Comparison of ENCODE assay signal across 39 cellular contexts in genomic region chr14:105952826-105953225, GRCh38.
"Had no signal": no experiment of that assay in that cellular context is flagged by ENCODE, and none has a peak within 500 bp of the region (broad histone marks: within the 10 kb centered on the region; RNA-seq: fewer than 3 reads in every experiment).

No MANE protein-coding gene starts in this region.

- ATAC-seq: activated naive CD4-positive, alpha-beta T cell treated with anti-CD3 and anti-CD28 coated beads, Interleukin-2, amount 50 U/mL, for 72 hours; activated naive CD8-positive, alpha-beta T cell treated with anti-CD3 and anti-CD28 coated beads, Interleukin-2, amount 50 U/mL, for 24 hours; activated T-cell treated with anti-CD3 and anti-CD28 coated beads, Interleukin-2, amount 50 U/mL, for 4 hours; activated T-cell treated with anti-CD3 and anti-CD28 coated beads, Interleukin-2, amount 50 U/mL, for 72 hours; activated T-helper 17 cell treated with anti-CD3 and anti-CD28 coated beads, Interleukin-2, amount 50 U/mL, for 72 hours; body of pancreas had no signal

- H3K27ac Mint-ChIP-seq: activated naive CD4-positive, alpha-beta T cell treated with anti-CD3 and anti-CD28 coated beads for 36 hours; activated naive CD4-positive, alpha-beta T cell treated with anti-CD3 and anti-CD28 coated beads, Interleukin-2, amount 10 ng/mL, durations not matched to agents 7 days and 5 days; activated naive CD4-positive, alpha-beta T cell treated with anti-CD3 and anti-CD28 coated beads, Interleukin-2, amount 50 U/mL, for 24 hours; activated naive CD8-positive, alpha-beta T cell; activated naive CD8-positive, alpha-beta T cell treated with anti-CD3 and anti-CD28 coated beads for 36 hours; activated naive CD8-positive, alpha-beta T cell treated with anti-CD3 and anti-CD28 coated beads, Interleukin-2, amount 10 ng/mL, durations not matched to agents 7 days and 5 days; activated naive CD8-positive, alpha-beta T cell treated with anti-CD3 and anti-CD28 coated beads, Interleukin-2, amount 50 U/mL, for 24 hours; activated T-cell treated with anti-CD3 and anti-CD28 coated beads, Interleukin-2, amount 50 U/mL, for 24 hours; activated T-cell treated with anti-CD3 and anti-CD28 coated beads, Interleukin-2, amount 50 U/mL, for 72 hours; activated T-helper 1 cell treated with anti-CD3 and anti-CD28 coated beads, Interleukin-12 subunit alpha, Interleukin-12 subunit beta, Interleukin-2, Interleukin-4 antibody, amounts not matched to agents 30 ng/mL and 10 ng/mL and 1 ng/mL, durations not matched to agents 14 hours and 24 hours and 36 hours; activated T-helper 17 cell treated with anti-CD3 and anti-CD28 coated beads, Interleukin-2, amount 50 U/mL, for 72 hours; activated T-helper 2 cell treated with anti-CD3 and anti-CD28 coated beads, Interferon-gamma antibody, Interleukin-2, Interleukin-4, amounts not matched to agents 10 μg/mL and 5 μg/mL and 100 μg/mL, durations not matched to agents 14 hours and 24 hours and 36 hours; brain had no signal

- H3K4me3 Mint-ChIP-seq: activated naive CD4-positive, alpha-beta T cell treated with anti-CD3 and anti-CD28 coated beads for 36 hours; activated naive CD4-positive, alpha-beta T cell treated with anti-CD3 and anti-CD28 coated beads, Interleukin-2, amount 10 ng/mL, durations not matched to agents 7 days and 5 days; activated naive CD4-positive, alpha-beta T cell treated with anti-CD3 and anti-CD28 coated beads, Interleukin-2, amount 50 U/mL, for 24 hours; activated naive CD8-positive, alpha-beta T cell; activated naive CD8-positive, alpha-beta T cell treated with anti-CD3 and anti-CD28 coated beads for 36 hours; activated naive CD8-positive, alpha-beta T cell treated with anti-CD3 and anti-CD28 coated beads, Interleukin-2, amount 10 ng/mL, durations not matched to agents 7 days and 5 days; activated naive CD8-positive, alpha-beta T cell treated with anti-CD3 and anti-CD28 coated beads, Interleukin-2, amount 50 U/mL, for 24 hours; activated T-cell treated with anti-CD3 and anti-CD28 coated beads, Interleukin-2, amount 50 U/mL, for 24 hours; activated T-cell treated with anti-CD3 and anti-CD28 coated beads, Interleukin-2, amount 50 U/mL, for 4 hours; activated T-cell treated with anti-CD3 and anti-CD28 coated beads, Interleukin-2, amount 50 U/mL, for 72 hours; activated T-helper 1 cell treated with anti-CD3 and anti-CD28 coated beads, Interleukin-12 subunit alpha, Interleukin-12 subunit beta, Interleukin-2, Interleukin-4 antibody, amounts not matched to agents 30 ng/mL and 10 ng/mL and 1 ng/mL, durations not matched to agents 14 hours and 24 hours and 36 hours; activated T-helper 17 cell treated with anti-CD3 and anti-CD28 coated beads, Interleukin-2, amount 50 U/mL, for 72 hours; brain; central memory CD8-positive, alpha-beta T cell had no signal

- H3K4me3 ChIP-seq: adrenal gland, ascending aorta, body of pancreas, breast epithelium, cardiac muscle cell had no signal

- H3K4me1 Mint-ChIP-seq: activated naive CD8-positive, alpha-beta T cell treated with anti-CD3 and anti-CD28 coated beads for 36 hours; activated naive CD8-positive, alpha-beta T cell treated with anti-CD3 and anti-CD28 coated beads, Interleukin-2, amount 50 U/mL, for 24 hours; activated T-helper 17 cell treated with anti-CD3 and anti-CD28 coated beads, Interleukin-2, amount 50 U/mL, for 72 hours; brain; central memory CD8-positive, alpha-beta T cell had no signal

- H3K9me3 Mint-ChIP-seq: activated naive CD4-positive, alpha-beta T cell treated with anti-CD3 and anti-CD28 coated beads, Interleukin-2, amount 50 U/mL, for 24 hours; activated naive CD4-positive, alpha-beta T cell treated with anti-CD3 and anti-CD28 coated beads, Interleukin-2, amount 50 U/mL, for 72 hours; activated T-cell treated with anti-CD3 and anti-CD28 coated beads, Interleukin-2, amount 50 U/mL, for 4 hours; activated T-helper 1 cell treated with anti-CD3 and anti-CD28 coated beads, Interleukin-12 subunit alpha, Interleukin-12 subunit beta, Interleukin-2, Interleukin-4 antibody, amounts not matched to agents 30 ng/mL and 10 ng/mL and 1 ng/mL, durations not matched to agents 14 hours and 24 hours and 36 hours; activated T-helper 2 cell treated with anti-CD3 and anti-CD28 coated beads, Interferon-gamma antibody, Interleukin-2, Interleukin-4, amounts not matched to agents 10 μg/mL and 5 μg/mL and 100 μg/mL, durations not matched to agents 14 hours and 24 hours and 36 hours; central memory CD8-positive, alpha-beta T cell had no signal

- H3K36me3 ChIP-seq: adrenal gland, ascending aorta, brain microvascular endothelial cell, breast epithelium, cardiac muscle cell had no signal

- H3K36me3 Mint-ChIP-seq: activated naive CD4-positive, alpha-beta T cell treated with anti-CD3 and anti-CD28 coated beads, Interleukin-2, amount 50 U/mL, for 24 hours; activated naive CD4-positive, alpha-beta T cell treated with anti-CD3 and anti-CD28 coated beads, Interleukin-2, amount 50 U/mL, for 72 hours; activated naive CD8-positive, alpha-beta T cell; activated naive CD8-positive, alpha-beta T cell treated with anti-CD3 and anti-CD28 coated beads for 36 hours; activated naive CD8-positive, alpha-beta T cell treated with anti-CD3 and anti-CD28 coated beads, Interleukin-2, amount 10 ng/mL, durations not matched to agents 7 days and 5 days; brain had no signal

- H3K27ac ChIP-seq: adrenal gland, ascending aorta, body of pancreas, brain microvascular endothelial cell, breast epithelium, cardiac muscle cell had no signal

- H3K9me3 ChIP-seq: adrenal gland, ascending aorta, body of pancreas, breast epithelium had no signal

- DNase-seq: activated effector memory CD4-positive, alpha-beta T cell treated with anti-CD3 and anti-CD28 coated beads, Interleukin-2, amount 50 U/mL, for 16 hours; activated effector memory CD4-positive, alpha-beta T cell treated with Interleukin-2 at 50 U/mL for 16 hours; activated gamma-delta T cell; activated gamma-delta T cell treated with Interleukin-2 at 50 U/mL for 16 hours; activated naive CD4-positive, alpha-beta T cell; activated naive CD4-positive, alpha-beta T cell treated with anti-CD3 and anti-CD28 coated beads for 36 hours; activated naive CD4-positive, alpha-beta T cell treated with anti-CD3 and anti-CD28 coated beads, Interleukin-2, amount 10 ng/mL, durations not matched to agents 7 days and 5 days; activated naive CD4-positive, alpha-beta T cell treated with anti-CD3 and anti-CD28 coated beads, Interleukin-2, amount 50 U/mL, for 16 hours; activated naive CD4-positive, alpha-beta T cell treated with Interleukin-2 at 50 U/mL for 16 hours; activated naive CD8-positive, alpha-beta T cell treated with anti-CD3 and anti-CD28 coated beads for 36 hours; activated naive CD8-positive, alpha-beta T cell treated with anti-CD3 and anti-CD28 coated beads, Interleukin-2, amount 10 ng/mL, durations not matched to agents 7 days and 5 days; activated naive CD8-positive, alpha-beta T cell treated with anti-CD3 and anti-CD28 coated beads, Interleukin-2, amount 50 U/mL, for 24 hours; activated T-cell treated with anti-CD3 and anti-CD28 coated beads for 4 hours; activated T-cell treated with anti-CD3 and anti-CD28 coated beads, Interleukin-2, amount 50 U/mL, for 1 hour; activated T-cell treated with anti-CD3 and anti-CD28 coated beads, Interleukin-2, amount 50 U/mL, for 24 hours; activated T-cell treated with anti-CD3 and anti-CD28 coated beads, Interleukin-2, amount 50 U/mL, for 4 hours; activated T-cell treated with anti-CD3 and anti-CD28 coated beads, Interleukin-2, amount 50 U/mL, for 48 hours; activated T-cell treated with anti-CD3 and anti-CD28 coated beads, Interleukin-2, amount 50 U/mL, for 72 hours; adrenal gland; amniotic stem cell; amygdala; anterior cingulate cortex; aorta; body of pancreas; brain microvascular endothelial cell; caudate nucleus; central memory CD4-positive, alpha-beta T cell; cerebellar nuclear complex had no signal

- H3K4me1 ChIP-seq: adrenal gland, ascending aorta, body of pancreas, breast epithelium had no signal

- H3K27me3 ChIP-seq: adrenal gland, ascending aorta, body of pancreas, brain microvascular endothelial cell, breast epithelium, cardiac muscle cell had no signal
